Comparison of ENCODE assay signal across 8 cellular contexts in the genomic region with DNA sequence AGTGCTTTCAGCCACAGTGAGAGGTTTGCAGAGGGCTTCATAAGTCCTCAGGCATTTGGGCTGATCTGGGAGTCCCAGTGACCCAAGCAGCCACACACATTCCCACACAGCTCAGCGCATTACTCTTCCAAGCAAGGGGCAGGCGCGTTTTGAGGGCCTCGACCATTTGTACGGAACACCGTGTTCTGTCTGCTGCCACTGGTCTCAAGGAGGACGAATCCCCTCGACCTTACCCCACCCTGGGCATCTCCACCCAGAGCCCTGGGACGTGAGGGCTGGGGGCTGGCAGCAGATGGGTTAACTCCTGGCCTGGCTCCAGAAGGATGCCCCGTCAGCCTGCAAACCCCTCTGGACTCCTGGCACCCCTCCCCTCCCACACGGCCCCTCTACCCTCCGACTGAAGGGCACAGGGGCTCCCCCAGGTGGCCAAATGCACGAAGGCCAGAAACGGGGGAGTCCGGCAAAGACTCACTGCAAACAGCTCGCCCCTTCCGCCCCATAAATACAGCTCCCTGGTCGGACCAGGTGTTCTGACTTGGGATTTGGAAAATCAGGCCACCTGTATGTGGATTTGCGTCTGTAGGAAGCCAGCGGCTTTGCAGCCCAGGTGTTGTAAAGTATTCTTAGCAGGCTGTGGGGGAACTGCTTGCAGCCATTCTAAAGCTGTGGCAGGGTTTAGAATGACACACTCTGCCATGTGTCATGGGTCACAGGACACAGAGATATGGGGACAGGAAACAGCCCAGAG. TPM values are rescaled to one million over a fixed set of nuclear protein-coding genes. Genes with fewer than 3 reads are reported as not detected.
DNase-seq lines count a peak whose midpoint lies in the region; ATAC-seq, FAIRE-seq and TF ChIP-seq lines count a peak whose summit lies in the region.

No MANE protein-coding gene starts in this region.

- intact Hi-C loops in Right ventricle myocardium superior (cut with DNase I) (loop anchor here (2.0 kb wide), 1 partner anchor 62 kb away; no protein-coding TSS in a partner anchor), posterior cingulate gyrus (cut with DNase I) (loop anchor here (1.0 to 5.0 kb wide), 2 partner anchors 62 to 112 kb away; no protein-coding TSS in a partner anchor), aorta (cut with DNase I) (loop anchor here in 1 of 2 donors (1.0 kb wide), 1 partner anchor 62 kb away; no protein-coding TSS in a partner anchor)

- H3K4me2 ChIP-seq in BLaER1 treated with 17β-estradiol and CSF1 and Interleukin-3, amounts not matched to agents 10 nM and 100 nM, result peak overlapping the region; percentile 92 to 99 (median 97)

- H3K27ac ChIP-seq in BLaER1 treated with 17β-estradiol and CSF1 and Interleukin-3, amounts not matched to agents 10 nM and 100 nM, result peak overlapping the region; percentile 83 to 99 (median 94)
- H3K27ac ChIP-seq in RWPE2 (ENCODE audit: poor library complexity, severe bottlenecking) (no peak overlapping the region), aorta (ENCODE audit: low read depth in 1 of 2, low read length in 2 of 2) (peak overlapping the region; percentile 30 to 87)

- peak; percentile 81 for TF ChIP-seq CTCF in RWPE2 (IDR thresholded peaks at IDR 0.05; ENCODE audit: poor library complexity, severe bottlenecking)

- DNase-seq in HTR-8/SVneo (ENCODE audit: insufficient read length, low spot score) (peak; percentile 65), RWPE2 (ENCODE audit: low spot score) (no peak), Right ventricle myocardium superior (peak; percentile 80), posterior cingulate gyrus (peak in 8 of 10 donors; percentile 49 to 95 (median 76)), aorta (peak; percentile 83 to 91)
- peak; percentile 63 for DNase-seq in activated naive CD4-positive, alpha-beta T cell treated with anti-CD3 and anti-CD28 coated beads, Interleukin-2, amount 50 U/mL, for 16 hours

- H3K36me3 ChIP-seq in BLaER1 treated with 17β-estradiol and CSF1 and Interleukin-3, amounts not matched to agents 10 nM and 100 nM, result no peaks in the 10 kb centered on the region
- no peaks in the 10 kb centered on the region for H3K36me3 ChIP-seq in RWPE2 (ENCODE audit: low read depth)
- H3K36me3 ChIP-seq in aorta (ENCODE audit: control insufficient read depth in 1 of 2, insufficient read depth in 2 of 2, low read length in 1 of 2), result no peaks in the 10 kb centered on the region

- ATAC-seq in GM18909 (IDR thresholded peaks at IDR 0.05; ENCODE audit: poor library complexity, unreplicated experiment) (peak; percentile 34), RWPE2 (ENCODE audit: low read depth) (peak; percentile 66), Right ventricle myocardium superior (ENCODE audit: poor library complexity) (peak; percentile 61), aorta (ENCODE audit: low FRiP score) (peak; percentile 65)

- H4K20me1 ChIP-seq in BLaER1 treated with 17β-estradiol and CSF1 and Interleukin-3, amounts not matched to agents 10 nM and 100 nM, result no peaks in the 10 kb centered on the region; a peak in 1 of 22 replicates

- no peaks in the 10 kb centered on the region for H3K27me3 ChIP-seq in BLaER1 treated with 17β-estradiol and CSF1 and Interleukin-3, amounts not matched to agents 10 nM and 100 nM
- H3K27me3 ChIP-seq in RWPE2 (ENCODE audit: insufficient read depth, poor library complexity, severe bottlenecking) (no peaks in the 10 kb centered on the region), aorta (ENCODE audit: control insufficient read depth in 1 of 2, insufficient read depth in 2 of 2, low read length in 1 of 2) (no peaks in the 10 kb centered on the region)

- H3K9me3 ChIP-seq in BLaER1 treated with 17β-estradiol and CSF1 and Interleukin-3, amounts not matched to agents 10 nM and 100 nM (replicated peaks in 1 of 11), result no peaks in the 10 kb centered on the region
- H3K9me3 ChIP-seq in RWPE2 (ENCODE audit: severe bottlenecking) (no peaks in the 10 kb centered on the region), aorta (ENCODE audit: control insufficient read depth, low read length) (no peaks in the 10 kb centered on the region)

- peak overlapping the region; percentile 78 to 91 (median 84) for H3K9ac ChIP-seq in BLaER1 treated with 17β-estradiol and CSF1 and Interleukin-3, amounts not matched to agents 10 nM and 100 nM

- WGBS in aorta, 2 donors, result 14 to 15% methylated on average over 20 of the region's 20 CpGs

- no peak for FAIRE-seq in HTR-8/SVneo (lab: Jason Lieb, UNC)

- H3K4me3 ChIP-seq in BLaER1 treated with 17β-estradiol and CSF1 and Interleukin-3, amounts not matched to agents 10 nM and 100 nM, result peak overlapping the region in 4 of 10 experiments; percentile 13 to 59 (median 52); a peak in 7 of 20 replicates
- no peak overlapping the region for H3K4me3 ChIP-seq in RWPE2 (ENCODE audit: severe bottlenecking)
- H3K4me3 ChIP-seq in aorta (ENCODE audit: low read length in 2 of 2), result no peak overlapping the region

- peaks cover 82 to 100% (median 89%) of the 10 kb centered on the region in 10 experiments for H3K4me1 ChIP-seq in BLaER1 treated with 17β-estradiol and CSF1 and Interleukin-3, amounts not matched to agents 10 nM and 100 nM
- H3K4me1 ChIP-seq in RWPE2 (ENCODE audit: insufficient read depth, poor library complexity, severe bottlenecking) (peaks cover 13% of the 10 kb centered on the region), aorta (ENCODE audit: control insufficient read depth in 1 of 2, insufficient read depth in 2 of 2, low read length in 2 of 2) (peaks cover 0 to 2% of the 10 kb centered on the region in 2 donors)

RNA-seq across cellular contexts. Expression of gene PTMA, which starts 33.6 kb away (rescaled TPM):
- 195 TPM for total RNA-seq in Right ventricle myocardium superior
- 100 to 1,000 TPM; 792 to 882 TPM for total RNA-seq in aorta
- polyA plus RNA-seq in aorta, result 1,000 to 10,000 TPM; 1,255 to 2,243 TPM
